ENCODE assay signal across 9 cellular contexts in genomic region chr12:109878749-109879148, GRCh38. TPM values are rescaled to one million over a fixed set of nuclear protein-coding genes. Genes with fewer than 3 reads are reported as not detected.
DNase-seq lines count a peak whose midpoint lies in the region; ATAC-seq lines count a peak whose summit lies in the region.
"Had no signal": no experiment of that assay in that cellular context is flagged by ENCODE, and none has a peak within 500 bp of the region (broad histone marks: within the 10 kb centered on the region; RNA-seq: fewer than 3 reads in every experiment).

No MANE protein-coding gene starts in this region.

- peak overlapping the region; percentile 86 for H3K4me3 Mint-ChIP-seq in activated CD8-positive, alpha-beta T cell treated with anti-CD3 and anti-CD28 coated beads, Interleukin-2, amount 10 ng/mL, durations not matched to agents 7 days and 5 days
- H3K4me3 Mint-ChIP-seq in stimulated activated effector memory CD8-positive, alpha-beta T cell treated with anti-CD3 and anti-CD28 coated beads, Interleukin-12 subunit alpha, Interleukin-12 subunit beta, amount 100 ng/mL, for 72 hours, result peak overlapping the region; percentile 95

- peaks cover 12% of the 10 kb centered on the region for H3K27me3 Mint-ChIP-seq in activated CD8-positive, alpha-beta T cell treated with anti-CD3 and anti-CD28 coated beads, Interleukin-2, amount 10 ng/mL, durations not matched to agents 7 days and 5 days (ENCODE audit: low read depth)

- H3K9ac ChIP-seq in iPS-15b (ENCODE audit: low read depth, low read length), result no peak overlapping the region

- H3K36me3 Mint-ChIP-seq in activated CD8-positive, alpha-beta T cell treated with anti-CD3 and anti-CD28 coated beads, Interleukin-2, amount 10 ng/mL, durations not matched to agents 7 days and 5 days (ENCODE audit: low read depth), result no peaks in the 10 kb centered on the region
- H3K36me3 Mint-ChIP-seq in stimulated activated effector memory CD8-positive, alpha-beta T cell treated with anti-CD3 and anti-CD28 coated beads, Interleukin-12 subunit alpha, Interleukin-12 subunit beta, amount 100 ng/mL, for 72 hours, result peaks cover 13% of the 10 kb centered on the region

- peaks cover 6% of the 10 kb centered on the region for H3K27me3 ChIP-seq in iPS-15b (ENCODE audit: control insufficient read depth, insufficient read depth, low read length)

- peak overlapping the region; percentile 94 for H3K4me3 ChIP-seq in iPS-15b (ENCODE audit: low read depth, low read length)

- H3K9me3 Mint-ChIP-seq in activated CD8-positive, alpha-beta T cell treated with anti-CD3 and anti-CD28 coated beads, Interleukin-2, amount 10 ng/mL, durations not matched to agents 7 days and 5 days (ENCODE audit: insufficient read depth), result no peaks in the 10 kb centered on the region
- H3K9me3 Mint-ChIP-seq in stimulated activated effector memory CD8-positive, alpha-beta T cell treated with anti-CD3 and anti-CD28 coated beads, Interleukin-12 subunit alpha, Interleukin-12 subunit beta, amount 100 ng/mL, for 72 hours, result no peaks in the 10 kb centered on the region

- DNase-seq in SIG-M5 treated with dmso at 0.1 percent for 504 hours (lab: John Stamatoyannopoulos, UW; ENCODE audit: unreplicated experiment), result peak; percentile 81
- DNase-seq in SIG-M5 (lab: John Stamatoyannopoulos, UW), result no peak
- DNase-seq in activated CD8-positive, alpha-beta T cell treated with anti-CD3 and anti-CD28 coated beads, Interleukin-2, amount 10 ng/mL, durations not matched to agents 7 days and 5 days, result no peak
- DNase-seq in stimulated activated effector memory CD8-positive, alpha-beta T cell treated with anti-CD3 and anti-CD28 coated beads, Interleukin-12 subunit alpha, Interleukin-12 subunit beta, amount 100 ng/mL, for 72 hours (ENCODE audit: low spot score in 2 of 2), result no peak
- no peak for DNase-seq in UCSD-AML1 (lab: John Stamatoyannopoulos, UW; ENCODE audit: unreplicated experiment)
- DNase-seq in HuH-7.5 (ENCODE audit: low spot score), result no peak
- DNase-seq: SW 1271 had no signal

- POLR2A ChIA-PET in activated CD8-positive, alpha-beta T cell treated with anti-CD3 and anti-CD28 coated beads, Interleukin-2, amount 10 ng/mL, durations not matched to agents 7 days and 5 days (lab: Charles Lee), result interaction anchor here (0.6 kb wide), 1 partner anchor 12 kb away, joined by 3 read pairs; no protein-coding TSS in a partner anchor

- no peak for ATAC-seq in activated CD8-positive, alpha-beta T cell treated with anti-CD3 and anti-CD28 coated beads, Interleukin-2, amount 10 ng/mL, durations not matched to agents 7 days and 5 days
- ATAC-seq in stimulated activated effector memory CD8-positive, alpha-beta T cell treated with anti-CD3 and anti-CD28 coated beads, Interleukin-12 subunit alpha, Interleukin-12 subunit beta, amount 100 ng/mL, for 72 hours, result no peak
- no peak for ATAC-seq in GM18870 (IDR thresholded peaks at IDR 0.05; ENCODE audit: unreplicated experiment)

- no peaks in the 10 kb centered on the region for H3K36me3 ChIP-seq in iPS-15b (ENCODE audit: control insufficient read depth, insufficient read depth, low read length)

- H3K4me1 ChIP-seq in iPS-15b (ENCODE audit: control insufficient read depth, insufficient read depth, low read length), result peaks cover 13% of the 10 kb centered on the region

- no peak overlapping the region for H3K27ac Mint-ChIP-seq in activated CD8-positive, alpha-beta T cell treated with anti-CD3 and anti-CD28 coated beads, Interleukin-2, amount 10 ng/mL, durations not matched to agents 7 days and 5 days
- H3K27ac Mint-ChIP-seq in stimulated activated effector memory CD8-positive, alpha-beta T cell treated with anti-CD3 and anti-CD28 coated beads, Interleukin-12 subunit alpha, Interleukin-12 subunit beta, amount 100 ng/mL, for 72 hours, result peak overlapping the region; percentile 99

- CTCF ChIA-PET in activated CD8-positive, alpha-beta T cell treated with anti-CD3 and anti-CD28 coated beads, Interleukin-2, amount 10 ng/mL, durations not matched to agents 7 days and 5 days (lab: Charles Lee), result interaction anchor here (1.1 to 2.9 kb wide), 6 partner anchors 10 to 73 kb away, joined by 3 to 15 read pairs (median 4); no protein-coding TSS in a partner anchor

- peaks cover 39% of the 10 kb centered on the region for H3K4me1 Mint-ChIP-seq in activated CD8-positive, alpha-beta T cell treated with anti-CD3 and anti-CD28 coated beads, Interleukin-2, amount 10 ng/mL, durations not matched to agents 7 days and 5 days (ENCODE audit: low read depth)
- H3K4me1 Mint-ChIP-seq in stimulated activated effector memory CD8-positive, alpha-beta T cell treated with anti-CD3 and anti-CD28 coated beads, Interleukin-12 subunit alpha, Interleukin-12 subunit beta, amount 100 ng/mL, for 72 hours, result peaks cover 56% of the 10 kb centered on the region

- H3K9me3 ChIP-seq in iPS-15b (ENCODE audit: control insufficient read depth, insufficient read depth, low read length), result no peaks in the 10 kb centered on the region

RNA-seq across cellular contexts. Expression of gene GLTP, which starts 1.6 kb away (rescaled TPM):
- total RNA-seq in activated CD8-positive, alpha-beta T cell treated with anti-CD3 and anti-CD28 coated beads, Interleukin-2, amount 10 ng/mL, durations not matched to agents 7 days and 5 days, result 10 to 100 TPM; 19.9 to 20.9 TPM

RNA-seq across cellular contexts. Expression of gene TCHP, which starts 21.3 kb away (rescaled TPM):
- total RNA-seq in activated CD8-positive, alpha-beta T cell treated with anti-CD3 and anti-CD28 coated beads, Interleukin-2, amount 10 ng/mL, durations not matched to agents 7 days and 5 days, result 10 to 100 TPM; 31.0 to 33.3 TPM

RNA-seq across cellular contexts. Expression of gene TRPV4, which starts 45.6 kb away (rescaled TPM):
- not detected for total RNA-seq in activated CD8-positive, alpha-beta T cell treated with anti-CD3 and anti-CD28 coated beads, Interleukin-2, amount 10 ng/mL, durations not matched to agents 7 days and 5 days
